In the genomic region with DNA sequence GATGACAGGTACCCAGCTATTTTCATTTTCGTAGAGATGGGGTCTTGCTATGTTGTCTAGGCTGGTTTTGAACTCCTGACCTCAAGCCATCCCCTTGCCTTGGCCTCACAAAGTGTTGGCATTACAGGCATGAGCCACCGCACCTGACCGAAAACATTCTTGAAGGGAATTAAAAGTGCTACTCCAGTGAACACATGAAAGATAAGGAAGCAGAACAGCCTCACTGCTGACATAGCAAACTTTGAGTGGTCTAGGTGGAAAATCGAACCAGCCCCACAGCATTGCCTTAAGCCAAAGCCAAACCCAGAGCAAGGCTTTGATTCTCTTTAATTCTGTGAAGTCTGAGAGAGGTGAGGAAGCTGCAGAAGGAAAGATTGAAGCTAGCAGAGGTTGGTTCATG, we compare ENCODE assay signal across 23 cellular contexts.
A peak's percentile ranks its signal among the peaks of the same experiment; 100 is the strongest.
DNase-seq lines count a peak whose midpoint lies in the region; FAIRE-seq and TF ChIP-seq lines count a peak whose summit lies in the region.
"Had no signal": no experiment of that assay in that cellular context is flagged by ENCODE, and none has a peak within 500 bp of the region (broad histone marks: within the 10 kb centered on the region; RNA-seq: fewer than 3 reads in every experiment).

No MANE protein-coding gene starts in this region.

- POLR2A ChIA-PET in HEK293 (lab: Yijun Ruan, JAX): no interaction called here

- H3K9me3 ChIP-seq in cardiac muscle cell (ENCODE audit: low read depth): no peaks in the 10 kb centered on the region
- no peaks in the 10 kb centered on the region for H3K9me3 ChIP-seq in right atrium auricular region
- no peaks in the 10 kb centered on the region for H3K9me3 ChIP-seq in HEK293 (ENCODE audit: control insufficient read depth, insufficient read depth, low read depth, low read length)
- H3K9me3 ChIP-seq in keratinocyte (ENCODE audit: control insufficient read depth, low read depth, low read length): no peaks in the 10 kb centered on the region
- H3K9me3 ChIP-seq in GM23248 (ENCODE audit: low read depth): no peaks in the 10 kb centered on the region
- H3K9me3 ChIP-seq: ovary, SJCRH30, tibial nerve had no signal

- H4K20me1 ChIP-seq in keratinocyte (ENCODE audit: control insufficient read depth, extremely low read depth, insufficient read depth, low read length) (no peaks in the 10 kb centered on the region), GM23248 (ENCODE audit: insufficient read depth) (no peaks in the 10 kb centered on the region; the same call in 1 of the 2 replicates)

- H3K9ac ChIP-seq in keratinocyte (ENCODE audit: control insufficient read depth, extremely low read depth, insufficient read depth, low read length): no peak overlapping the region
- no peak overlapping the region for H3K9ac ChIP-seq in GM23248
- H3K9ac ChIP-seq: BLaER1 had no signal

- intact Hi-C loops in head of caudate nucleus (cut with DNase I): no loop called here

- TF ChIP-seq CTCF in cardiac muscle cell (IDR thresholded peaks at IDR 0.05; ENCODE audit: low read depth, low read length) (no peak), right atrium auricular region (IDR thresholded peaks at IDR 0.05) (no peak), HEK293 (tag by site-specific recombination; IDR thresholded peaks at IDR 0.05) (no peak), keratinocyte (optimal IDR thresholded peaks at IDR 0.05 in 1 of 3, IDR thresholded peaks at IDR 0.05 in 1 of 3, conservative IDR thresholded peaks at IDR 0.05 in 1 of 3; ENCODE audit: extremely low read depth in 1 of 3, insufficient read depth in 2 of 3, low read length in 3 of 3) (no peak)

- H3K79me2 ChIP-seq in keratinocyte (ENCODE audit: control insufficient read depth, insufficient read depth, low read length): peaks cover 75% of the 10 kb centered on the region
- H3K79me2 ChIP-seq in GM23248 (ENCODE audit: insufficient read depth): peaks cover 100% of the 10 kb centered on the region

- no peaks in the 10 kb centered on the region for H3F3A ChIP-seq in GM23248 (ENCODE audit: insufficient read depth)

- dilution Hi-C loops in keratinocyte (cut with MboI; ENCODE audit: extremely low pct_ligation_motif_present, low sequenced_read_pairs): no loop called here

- H3K9me1 ChIP-seq in keratinocyte (ENCODE audit: control insufficient read depth, extremely low read depth, insufficient read depth, low read length): no peaks in the 10 kb centered on the region

- no peak overlapping the region for H2AFZ ChIP-seq in keratinocyte (ENCODE audit: control insufficient read depth, low read length)
- H2AFZ ChIP-seq in GM23248: no peak overlapping the region

- H3K36me3 ChIP-seq in cardiac muscle cell (no peaks in the 10 kb centered on the region), right atrium auricular region (no peaks in the 10 kb centered on the region), HEK293 (ENCODE audit: control insufficient read depth in 2 of 2, insufficient read depth in 1 of 2, low read length in 2 of 2) (no peaks in the 10 kb centered on the region; a peak in 1 of 3 replicates), keratinocyte (ENCODE audit: control insufficient read depth in 2 of 2, extremely low read depth in 1 of 2, insufficient read depth in 2 of 2, low read length in 2 of 2) (no peaks in the 10 kb centered on the region), GM23248 (ENCODE audit: low read depth) (no peaks in the 10 kb centered on the region)
- H3K36me3 ChIP-seq: ovary, SJCRH30, tibial nerve had no signal

- in situ Hi-C loops in GM23248 (cut with MboI): no loop called here

- WGBS in GM23248 (ENCODE audit: low coverage in 1 of 2, low lambda C conversion rate in 2 of 2, missing lambda C conversion rate in 2 of 2), 2 experiments: 96 to 98% methylated on average over 4 of the region's 4 CpGs

- H3K4me1 ChIP-seq in cardiac muscle cell (ENCODE audit: low read depth) (peaks cover 4% of the 10 kb centered on the region), right atrium auricular region (peaks cover 0 to 30% of the 10 kb centered on the region in 2 donors), HEK293 (ENCODE audit: control insufficient read depth, insufficient read depth, low read length) (0 out of 2 replicates have a peak, but pooled peaks cover 10% of the 10 kb centered on the region), keratinocyte (ENCODE audit: control insufficient read depth, extremely low read depth, insufficient read depth, low read length) (peaks cover 9% of the 10 kb centered on the region), GM23248 (ENCODE audit: insufficient read depth) (no peaks in the 10 kb centered on the region)
- H3K4me1 ChIP-seq: SJCRH30 had no signal

- no peaks in the 10 kb centered on the region for H3K9me2 ChIP-seq in GM23248 (ENCODE audit: insufficient read depth)

- FAIRE-seq in keratinocyte (lab: Jason Lieb, UNC): peak; percentile 39
- FAIRE-seq: small intestine had no signal

- H3K27me3 ChIP-seq in cardiac muscle cell (no peaks in the 10 kb centered on the region), right atrium auricular region (no peaks in the 10 kb centered on the region), keratinocyte (ENCODE audit: control insufficient read depth, extremely low read depth, insufficient read depth, low read length) (no peaks in the 10 kb centered on the region), GM23248 (replicated peaks; ENCODE audit: insufficient read depth) (no peaks in the 10 kb centered on the region)
- H3K27me3 ChIP-seq: BLaER1, ovary, SJCRH30, tibial nerve had no signal

- DNase-seq in cardiac muscle cell (ENCODE audit: low read depth in 1 of 2, low spot score in 1 of 2) (no peak), right atrium auricular region (ENCODE audit: low spot score) (no peak), keratinocyte (ENCODE audit: low read depth, low spot score) (no peak), GM23248 (no peak), head of caudate nucleus (no peak), NCI-H2029 treated with DMSO at 0.1 percent for 48 hours (lab: John Stamatoyannopoulos, UW) (no peak)
- DNase-seq: activated effector memory CD4-positive, alpha-beta T cell treated with anti-CD3 and anti-CD28 coated beads, Interleukin-2, amount 50 U/mL, for 16 hours; activated T-cell treated with anti-CD3 and anti-CD28 coated beads for 4 hours; effector CD4-positive, alpha-beta T cell; EL; NCI-H146; NCI-H446; NCI-H82; ovary; retina; SJCRH30; small intestine; stimulated activated CD4-positive, alpha-beta T cell treated with anti-CD3 and anti-CD28 coated beads, Interleukin-1b, Interleukin-23, amount 100 ng/mL, for 48 hours; stimulated activated CD8-positive, alpha-beta memory T cell treated with anti-CD3 and anti-CD28 coated beads, Interleukin-4, amount 100 ng/mL, for 48 hours had no signal

- H3K4me2 ChIP-seq in keratinocyte (ENCODE audit: control insufficient read depth, extremely low read depth, insufficient read depth, low read depth, low read length) (no peak overlapping the region), GM23248 (ENCODE audit: unreplicated experiment) (no peak overlapping the region)
- H3K4me2 ChIP-seq: BLaER1 had no signal

- H3K4me3 ChIP-seq in cardiac muscle cell: no peak overlapping the region
- no peak overlapping the region for H3K4me3 ChIP-seq in right atrium auricular region
- no peak overlapping the region for H3K4me3 ChIP-seq in HEK293 (ENCODE audit: low read depth, low read length)
- H3K4me3 ChIP-seq in keratinocyte (ENCODE audit: control insufficient read depth in 2 of 3, extremely low read depth in 1 of 3, insufficient read depth in 2 of 3, low read depth in 1 of 3, low read length in 3 of 3): no peak overlapping the region
- H3K4me3 ChIP-seq in GM23248: no peak overlapping the region
- H3K4me3 ChIP-seq: BLaER1, GM12878, ovary, SJCRH30, tibial nerve had no signal

- H3K27ac ChIP-seq in cardiac muscle cell (peak overlapping the region; percentile 64), right atrium auricular region (no peak overlapping the region), HEK293 (ENCODE audit: extremely low read depth, low read depth, low read length) (no peak overlapping the region), keratinocyte (ENCODE audit: control insufficient read depth, insufficient read depth, low read length) (no peak overlapping the region), GM23248 (no peak overlapping the region)
- H3K27ac ChIP-seq: BLaER1, ovary, SJCRH30, tibial nerve had no signal

- CTCF ChIA-PET in HEK293 (lab: Yijun Ruan, JAX): no interaction called here

TF ChIP-seq in HEK293, 187 proteins besides CTCF, POLR2A, EP300 and RAD21:
- TF ChIP-seq ZNF776 (tag by site-specific recombination; IDR thresholded peaks at IDR 0.05; ENCODE audit: borderline replicate concordance): no peak
- 0 out of 2 replicates have a peak, but pooled peaks have one; percentile 2 for TF ChIP-seq ZNF121 (tag by site-specific recombination; IDR thresholded peaks at IDR 0.05)
TF ChIP-seq in HEK293: peak in this region for 1.
